In the genomic region with DNA sequence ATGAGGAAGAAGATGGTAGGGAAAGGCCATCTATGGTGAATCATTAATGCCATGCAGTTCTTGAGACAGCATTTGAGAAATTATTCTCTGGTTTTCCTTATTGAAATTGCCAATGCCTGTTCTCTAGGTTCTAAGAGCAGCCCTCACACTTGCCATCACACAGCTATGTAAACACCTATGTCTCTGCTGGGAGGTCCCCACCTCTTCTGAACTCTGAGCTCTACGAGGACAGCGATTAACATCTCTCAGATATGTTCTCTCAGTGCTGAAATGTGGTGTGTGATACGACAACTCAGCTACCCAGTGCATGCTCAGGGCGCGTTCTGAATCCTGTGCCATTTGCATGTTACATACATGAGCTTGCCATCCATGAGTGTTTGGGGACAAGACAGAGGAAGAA, we compare ENCODE assay signal across 7 cellular contexts.
"Had no signal": no experiment of that assay in that cellular context is flagged by ENCODE, and none has a peak within 500 bp of the region (broad histone marks: within the 10 kb centered on the region; RNA-seq: fewer than 3 reads in every experiment).

No MANE protein-coding gene starts in this region.

- H3K4me3 ChIP-seq: GM23248 had no signal

- H3K27ac ChIP-seq: GM23248, HL-60 had no signal

- DNase-seq: GM23248, GOT3, H7, HCEC 1CT, KBM-7 had no signal

- H3K4me1 Mint-ChIP-seq: IgD-negative memory B cell had no signal

- H2AFZ ChIP-seq: GM23248 had no signal

- H3K9ac ChIP-seq: GM23248 had no signal

- H3K27ac Mint-ChIP-seq: IgD-negative memory B cell had no signal

- H3K4me3 Mint-ChIP-seq: IgD-negative memory B cell had no signal
